Comparison of ENCODE assay signal across 3 cellular contexts in the genomic region with DNA sequence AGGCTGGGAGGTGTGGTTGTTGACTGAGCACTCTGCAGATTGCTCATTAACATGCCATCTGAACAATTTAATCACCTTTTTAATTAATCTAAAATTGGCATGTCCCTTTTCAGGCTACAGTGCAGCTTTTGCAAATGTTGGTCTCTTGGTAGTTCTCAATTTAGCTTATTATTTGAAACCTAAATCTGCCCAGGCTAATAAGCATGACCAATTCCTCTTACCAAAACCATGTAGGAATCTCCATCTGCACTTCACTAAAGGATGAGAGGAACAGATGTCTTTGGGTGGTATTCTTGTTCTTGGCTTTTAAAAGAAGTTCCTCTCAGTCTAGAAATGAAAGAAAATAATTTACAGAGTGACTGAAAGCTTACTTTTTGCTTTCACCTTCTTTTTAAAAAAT.
"Had no signal": no experiment of that assay in that cellular context is flagged by ENCODE, and none has a peak within 500 bp of the region (broad histone marks: within the 10 kb centered on the region; RNA-seq: fewer than 3 reads in every experiment).

No MANE protein-coding gene starts in this region.

- H3K4me3 ChIP-seq: K562 had no signal

- H3K27ac ChIP-seq: HL-60 had no signal

- DNase-seq: IMR-90 had no signal
